ENCODE assay signal across 1 cellular context in genomic region chr2:63588385-63589147, GRCh38.
TF ChIP-seq lines count a peak whose summit lies in the region.

TSS of gene MDH1 (plus strand) at chr2:63588963. CDS start at chr2:63589044, 81 bp downstream.
TSS of gene WDPCP (minus strand) at chr2:63588477. CDS start at chr2:63588271, 206 bp downstream.

TF ChIP-seq in HepG2, 621 proteins besides CTCF, POLR2A, EP300 and RAD21 (continued from another document and continues in another):
- TF ChIP-seq ZZZ3 (CRISPR knock-in tag; IDR thresholded peaks at IDR 0.05; ENCODE audit: borderline replicate concordance) = no peak; the same call in 1 of the 2 replicates
- TF ChIP-seq NAIF1 (CRISPR knock-in tag; IDR thresholded peaks at IDR 0.05; ENCODE audit: borderline replicate concordance) = peak; percentile 88; the same call in 1 of the 2 replicates
- TF ChIP-seq NKX3-1 (CRISPR knock-in tag; IDR thresholded peaks at IDR 0.05) = no peak
- TF ChIP-seq DMTF1 (CRISPR knock-in tag; IDR thresholded peaks at IDR 0.05) = no peak
- TF ChIP-seq MTA1 (CRISPR knock-in tag; IDR thresholded peaks at IDR 0.05; ENCODE audit: borderline replicate concordance) = no peak; the same call in 1 of the 2 replicates
- TF ChIP-seq PAF1 (CRISPR knock-in tag; IDR thresholded peaks at IDR 0.05) = no peak
- no peak for TF ChIP-seq THAP8 (CRISPR knock-in tag; IDR thresholded peaks at IDR 0.05; ENCODE audit: borderline replicate concordance)
- TF ChIP-seq TCF12 (IDR thresholded peaks at IDR 0.05) = no peak
- TF ChIP-seq TCF12 (CRISPR knock-in tag; IDR thresholded peaks at IDR 0.05) = no peak
- peak; percentile 62; the same call in 1 of the 2 replicates for TF ChIP-seq ZNF546 (CRISPR knock-in tag; conservative IDR thresholded peaks at IDR 0.05)
- TF ChIP-seq KAT7 (CRISPR knock-in tag; IDR thresholded peaks at IDR 0.05; ENCODE audit: borderline replicate concordance) = peak; percentile 93
- TF ChIP-seq ZNF446 (CRISPR knock-in tag; IDR thresholded peaks at IDR 0.05) = no peak; the same call in 1 of the 2 replicates
- TF ChIP-seq ZNF20 (CRISPR knock-in tag; IDR thresholded peaks at IDR 0.05) = no peak
- peak; percentile 6; the same call in 1 of the 2 replicates for TF ChIP-seq DZIP1 (CRISPR knock-in tag; IDR thresholded peaks at IDR 0.05)
- peak; percentile 90 for TF ChIP-seq CHD2 (IDR thresholded peaks at IDR 0.05; ENCODE audit: low read depth, low read length)
- TF ChIP-seq ZNF256 (CRISPR knock-in tag; conservative IDR thresholded peaks at IDR 0.05) = no peak
- no peak for TF ChIP-seq SMARCE1 (IDR thresholded peaks at IDR 0.05; ENCODE audit: borderline replicate concordance)
- TF ChIP-seq DPF2 (CRISPR knock-in tag; IDR thresholded peaks at IDR 0.05; ENCODE audit: borderline replicate concordance, low read depth) = no peak
- peak; percentile 83 for TF ChIP-seq ZMAT3 (CRISPR knock-in tag; conservative IDR thresholded peaks at IDR 0.05)
- no peak for TF ChIP-seq MEIS1 (CRISPR knock-in tag; IDR thresholded peaks at IDR 0.05; ENCODE audit: borderline replicate concordance)
- peak; percentile 53; the same call in 1 of the 2 replicates for TF ChIP-seq SKIL (CRISPR knock-in tag; IDR thresholded peaks at IDR 0.05; ENCODE audit: borderline replicate concordance)
- TF ChIP-seq ZBTB26 (CRISPR knock-in tag; IDR thresholded peaks at IDR 0.05; ENCODE audit: borderline replicate concordance) = peak; percentile 80; the same call in 1 of the 2 replicates
- peak; percentile 23; the same call in 1 of the 2 replicates for TF ChIP-seq PATZ1 (CRISPR knock-in tag; IDR thresholded peaks at IDR 0.05)
- TF ChIP-seq SSRP1 (CRISPR knock-in tag; IDR thresholded peaks at IDR 0.05) = 0 out of 2 replicates have a peak, but pooled peaks have one; percentile 59
- TF ChIP-seq ZNF550 (CRISPR knock-in tag; IDR thresholded peaks at IDR 0.05; ENCODE audit: borderline replicate concordance) = no peak
- TF ChIP-seq SATB2 (CRISPR knock-in tag; IDR thresholded peaks at IDR 0.05) = no peak
- no peak; the same call in 1 of the 2 replicates for TF ChIP-seq ZNF253 (CRISPR knock-in tag; IDR thresholded peaks at IDR 0.05; ENCODE audit: borderline replicate concordance)
- TF ChIP-seq BRCA1 (CRISPR knock-in tag; IDR thresholded peaks at IDR 0.05) = no peak
- TF ChIP-seq ZNF468 (CRISPR knock-in tag; IDR thresholded peaks at IDR 0.05) = no peak
- TF ChIP-seq KDM6A (CRISPR knock-in tag; IDR thresholded peaks at IDR 0.05; ENCODE audit: low read depth) = no peak
- no peak for TF ChIP-seq ZHX1 (CRISPR knock-in tag; IDR thresholded peaks at IDR 0.05; ENCODE audit: low read depth)
- TF ChIP-seq ZNF350 (CRISPR knock-in tag; IDR thresholded peaks at IDR 0.05; ENCODE audit: borderline replicate concordance, low read depth) = peak; percentile 92; the same call in 1 of the 2 replicates
- peak; percentile 94 for TF ChIP-seq SPEN (CRISPR knock-in tag; IDR thresholded peaks at IDR 0.05; ENCODE audit: low read depth)
- TF ChIP-seq ZNF777 (CRISPR knock-in tag; IDR thresholded peaks at IDR 0.05) = no peak
- no peak; the same call in 1 of the 2 replicates for TF ChIP-seq ZKSCAN5 (CRISPR knock-in tag; IDR thresholded peaks at IDR 0.05)
- TF ChIP-seq ZNF362 (CRISPR knock-in tag; IDR thresholded peaks at IDR 0.05; ENCODE audit: borderline replicate concordance) = peak; percentile 98
- TF ChIP-seq TCF7 (IDR thresholded peaks at IDR 0.05; ENCODE audit: low read depth) = no peak
- no peak for TF ChIP-seq ARNT2 (CRISPR knock-in tag; IDR thresholded peaks at IDR 0.05; ENCODE audit: low read depth)
- TF ChIP-seq ZMYM2 (CRISPR knock-in tag; IDR thresholded peaks at IDR 0.05) = 0 out of 2 replicates have a peak, but pooled peaks have one; percentile 27
- TF ChIP-seq ARNTL (CRISPR knock-in tag; IDR thresholded peaks at IDR 0.05) = peak; percentile 17; the same call in 1 of the 2 replicates
- TF ChIP-seq ETV5 (CRISPR knock-in tag; IDR thresholded peaks at IDR 0.05; ENCODE audit: borderline replicate concordance) = no peak; the same call in 1 of the 2 replicates
- TF ChIP-seq FOXO4 (CRISPR knock-in tag; conservative IDR thresholded peaks at IDR 0.05) = peak; percentile 99
- TF ChIP-seq ZNF792 (CRISPR knock-in tag; IDR thresholded peaks at IDR 0.05) = peak; percentile 56
- TF ChIP-seq PREB (CRISPR knock-in tag; IDR thresholded peaks at IDR 0.05) = no peak
- no peak for TF ChIP-seq ZFP36L1 (CRISPR knock-in tag; IDR thresholded peaks at IDR 0.05)
- no peak for TF ChIP-seq ZNF225 (CRISPR knock-in tag; IDR thresholded peaks at IDR 0.05)
- TF ChIP-seq PPARG (CRISPR knock-in tag; conservative IDR thresholded peaks at IDR 0.05) = peak; percentile 22
- TF ChIP-seq BCL6 (CRISPR knock-in tag; IDR thresholded peaks at IDR 0.05) = peak; percentile 25; the same call in 1 of the 2 replicates
- no peak for TF ChIP-seq ZNF282 (IDR thresholded peaks at IDR 0.05; ENCODE audit: partially characterized antibody)
- TF ChIP-seq IRX3 (CRISPR knock-in tag; IDR thresholded peaks at IDR 0.05; ENCODE audit: borderline replicate concordance, low read depth) = no peak
